ENCODE assay signal across 1 cellular context in the genomic region with DNA sequence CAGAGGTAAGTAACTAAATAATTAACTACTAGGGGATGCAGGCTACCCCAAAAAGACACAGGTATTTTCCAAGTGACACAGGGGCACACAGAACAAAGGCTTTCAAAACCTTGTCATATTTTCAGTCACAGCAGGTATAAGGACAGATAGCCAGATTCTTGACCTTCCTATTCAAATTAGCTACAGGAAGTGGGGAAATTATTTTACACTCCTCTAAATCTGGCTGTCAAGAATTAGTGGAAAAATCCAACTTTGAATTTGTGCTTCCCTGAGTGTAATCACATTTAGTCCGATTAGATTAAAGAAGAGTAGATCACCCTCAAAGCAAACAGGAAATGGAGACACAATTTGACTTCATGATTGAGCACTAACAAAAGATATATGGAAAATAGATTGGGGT.
TF ChIP-seq lines count a peak whose summit lies in the region.

No MANE protein-coding gene starts in this region.

TF ChIP-seq in GM23338, 12 proteins besides CTCF, POLR2A, EP300 and RAD21 (continued from another document):
- TF ChIP-seq CREB1 (CRISPR knock-in tag; IDR thresholded peaks at IDR 0.05; ENCODE audit: low read depth) (no peak), ZNF331 (CRISPR knock-in tag; IDR thresholded peaks at IDR 0.05; ENCODE audit: low read depth) (no peak), ZNF114 (CRISPR knock-in tag; IDR thresholded peaks at IDR 0.05) (no peak), EZH2 (IDR thresholded peaks at IDR 0.05; ENCODE audit: low read depth, unreplicated experiment) (no peak), STAT1 (IDR thresholded peaks at IDR 0.05; ENCODE audit: unreplicated experiment) (no peak)
- TF ChIP-seq, protein P1, sequence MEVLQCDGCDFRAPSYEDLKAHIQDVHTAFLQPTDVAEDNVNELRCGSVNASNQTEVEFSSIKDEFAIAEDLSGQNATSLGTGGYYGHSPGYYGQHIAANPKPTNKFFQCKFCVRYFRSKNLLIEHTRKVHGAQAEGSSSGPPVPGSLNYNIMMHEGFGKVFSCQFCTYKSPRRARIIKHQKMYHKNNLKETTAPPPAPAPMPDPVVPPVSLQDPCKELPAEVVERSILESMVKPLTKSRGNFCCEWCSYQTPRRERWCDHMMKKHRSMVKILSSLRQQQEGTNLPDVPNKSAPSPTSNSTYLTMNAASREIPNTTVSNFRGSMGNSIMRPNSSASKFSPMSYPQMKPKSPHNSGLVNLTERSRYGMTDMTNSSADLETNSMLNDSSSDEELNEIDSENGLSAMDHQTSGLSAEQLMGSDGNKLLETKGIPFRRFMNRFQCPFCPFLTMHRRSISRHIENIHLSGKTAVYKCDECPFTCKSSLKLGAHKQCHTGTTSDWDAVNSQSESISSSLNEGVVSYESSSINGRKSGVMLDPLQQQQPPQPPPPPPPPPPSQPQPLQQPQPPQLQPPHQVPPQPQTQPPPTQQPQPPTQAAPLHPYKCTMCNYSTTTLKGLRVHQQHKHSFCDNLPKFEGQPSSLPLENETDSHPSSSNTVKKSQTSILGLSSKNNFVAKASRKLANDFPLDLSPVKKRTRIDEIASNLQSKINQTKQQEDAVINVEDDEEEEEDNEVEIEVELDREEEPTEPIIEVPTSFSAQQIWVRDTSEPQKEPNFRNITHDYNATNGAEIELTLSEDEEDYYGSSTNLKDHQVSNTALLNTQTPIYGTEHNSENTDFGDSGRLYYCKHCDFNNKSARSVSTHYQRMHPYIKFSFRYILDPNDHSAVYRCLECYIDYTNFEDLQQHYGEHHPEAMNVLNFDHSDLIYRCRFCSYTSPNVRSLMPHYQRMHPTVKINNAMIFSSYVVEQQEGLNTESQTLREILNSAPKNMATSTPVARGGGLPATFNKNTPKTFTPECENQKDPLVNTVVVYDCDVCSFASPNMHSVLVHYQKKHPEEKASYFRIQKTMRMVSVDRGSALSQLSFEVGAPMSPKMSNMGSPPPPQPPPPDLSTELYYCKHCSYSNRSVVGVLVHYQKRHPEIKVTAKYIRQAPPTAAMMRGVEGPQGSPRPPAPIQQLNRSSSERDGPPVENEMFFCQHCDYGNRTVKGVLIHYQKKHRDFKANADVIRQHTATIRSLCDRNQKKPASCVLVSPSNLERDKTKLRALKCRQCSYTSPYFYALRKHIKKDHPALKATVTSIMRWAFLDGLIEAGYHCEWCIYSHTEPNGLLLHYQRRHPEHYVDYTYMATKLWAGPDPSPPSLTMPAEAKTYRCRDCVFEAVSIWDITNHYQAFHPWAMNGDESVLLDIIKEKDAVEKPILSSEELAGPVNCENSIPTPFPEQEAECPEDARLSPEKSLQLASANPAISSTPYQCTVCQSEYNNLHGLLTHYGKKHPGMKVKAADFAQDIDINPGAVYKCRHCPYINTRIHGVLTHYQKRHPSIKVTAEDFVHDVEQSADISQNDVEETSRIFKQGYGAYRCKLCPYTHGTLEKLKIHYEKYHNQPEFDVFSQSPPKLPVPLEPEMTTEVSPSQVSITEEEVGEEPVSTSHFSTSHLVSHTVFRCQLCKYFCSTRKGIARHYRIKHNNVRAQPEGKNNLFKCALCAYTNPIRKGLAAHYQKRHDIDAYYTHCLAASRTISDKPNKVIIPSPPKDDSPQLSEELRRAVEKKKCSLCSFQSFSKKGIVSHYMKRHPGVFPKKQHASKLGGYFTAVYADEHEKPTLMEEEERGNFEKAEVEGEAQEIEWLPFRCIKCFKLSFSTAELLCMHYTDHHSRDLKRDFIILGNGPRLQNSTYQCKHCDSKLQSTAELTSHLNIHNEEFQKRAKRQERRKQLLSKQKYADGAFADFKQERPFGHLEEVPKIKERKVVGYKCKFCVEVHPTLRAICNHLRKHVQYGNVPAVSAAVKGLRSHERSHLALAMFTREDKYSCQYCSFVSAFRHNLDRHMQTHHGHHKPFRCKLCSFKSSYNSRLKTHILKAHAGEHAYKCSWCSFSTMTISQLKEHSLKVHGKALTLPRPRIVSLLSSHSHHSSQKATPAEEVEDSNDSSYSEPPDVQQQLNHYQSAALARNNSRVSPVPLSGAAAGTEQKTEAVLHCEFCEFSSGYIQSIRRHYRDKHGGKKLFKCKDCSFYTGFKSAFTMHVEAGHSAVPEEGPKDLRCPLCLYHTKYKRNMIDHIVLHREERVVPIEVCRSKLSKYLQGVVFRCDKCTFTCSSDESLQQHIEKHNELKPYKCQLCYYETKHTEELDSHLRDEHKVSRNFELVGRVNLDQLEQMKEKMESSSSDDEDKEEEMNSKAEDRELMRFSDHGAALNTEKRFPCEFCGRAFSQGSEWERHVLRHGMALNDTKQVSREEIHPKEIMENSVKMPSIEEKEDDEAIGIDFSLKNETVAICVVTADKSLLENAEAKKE (CRISPR knock-in tag; IDR thresholded peaks at IDR 0.05), result no peak
- TF ChIP-seq, protein P2, sequence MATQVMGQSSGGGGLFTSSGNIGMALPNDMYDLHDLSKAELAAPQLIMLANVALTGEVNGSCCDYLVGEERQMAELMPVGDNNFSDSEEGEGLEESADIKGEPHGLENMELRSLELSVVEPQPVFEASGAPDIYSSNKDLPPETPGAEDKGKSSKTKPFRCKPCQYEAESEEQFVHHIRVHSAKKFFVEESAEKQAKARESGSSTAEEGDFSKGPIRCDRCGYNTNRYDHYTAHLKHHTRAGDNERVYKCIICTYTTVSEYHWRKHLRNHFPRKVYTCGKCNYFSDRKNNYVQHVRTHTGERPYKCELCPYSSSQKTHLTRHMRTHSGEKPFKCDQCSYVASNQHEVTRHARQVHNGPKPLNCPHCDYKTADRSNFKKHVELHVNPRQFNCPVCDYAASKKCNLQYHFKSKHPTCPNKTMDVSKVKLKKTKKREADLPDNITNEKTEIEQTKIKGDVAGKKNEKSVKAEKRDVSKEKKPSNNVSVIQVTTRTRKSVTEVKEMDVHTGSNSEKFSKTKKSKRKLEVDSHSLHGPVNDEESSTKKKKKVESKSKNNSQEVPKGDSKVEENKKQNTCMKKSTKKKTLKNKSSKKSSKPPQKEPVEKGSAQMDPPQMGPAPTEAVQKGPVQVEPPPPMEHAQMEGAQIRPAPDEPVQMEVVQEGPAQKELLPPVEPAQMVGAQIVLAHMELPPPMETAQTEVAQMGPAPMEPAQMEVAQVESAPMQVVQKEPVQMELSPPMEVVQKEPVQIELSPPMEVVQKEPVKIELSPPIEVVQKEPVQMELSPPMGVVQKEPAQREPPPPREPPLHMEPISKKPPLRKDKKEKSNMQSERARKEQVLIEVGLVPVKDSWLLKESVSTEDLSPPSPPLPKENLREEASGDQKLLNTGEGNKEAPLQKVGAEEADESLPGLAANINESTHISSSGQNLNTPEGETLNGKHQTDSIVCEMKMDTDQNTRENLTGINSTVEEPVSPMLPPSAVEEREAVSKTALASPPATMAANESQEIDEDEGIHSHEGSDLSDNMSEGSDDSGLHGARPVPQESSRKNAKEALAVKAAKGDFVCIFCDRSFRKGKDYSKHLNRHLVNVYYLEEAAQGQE (IDR thresholded peaks at IDR 0.05; ENCODE audit: unreplicated experiment), result no peak
